8 cellular contexts compared by ENCODE assay signal in genomic region chr17:21213005-21213404, GRCh38. TPM values are rescaled to one million over a fixed set of nuclear protein-coding genes. Genes with fewer than 3 reads are reported as not detected.
A peak's percentile ranks its signal among the peaks of the same experiment; 100 is the strongest.
DNase-seq lines count a peak whose midpoint lies in the region; ATAC-seq and TF ChIP-seq lines count a peak whose summit lies in the region.

No MANE protein-coding gene starts in this region.

- POLR2A ChIA-PET in AG04449 (lab: Yijun Ruan, JAX), result interaction anchor here (0.6 to 1.3 kb wide), 4 partner anchors 13 to 82 kb away, joined by 3 to 5 read pairs (median 4); no protein-coding TSS in a partner anchor

- H3K4me3 ChIP-seq in AG04449 (ENCODE audit: low read depth, low read length), result peak overlapping the region; percentile 97
- peak overlapping the region; percentile 81 to 99 for H3K4me3 ChIP-seq in muscle layer of colon (ENCODE audit: low read depth in 1 of 2, low read length in 2 of 2)

- H3K4me1 ChIP-seq in muscle layer of colon (ENCODE audit: insufficient read depth, low read length), result peaks cover 43% of the 10 kb centered on the region

- H3K27ac Mint-ChIP-seq in IgD-negative memory B cell (peak overlapping the region; percentile 23 to 52 (median 31)), chondrocyte (ENCODE audit: unreplicated experiment) (peak overlapping the region; percentile 98)

- H3K27me3 ChIP-seq in muscle layer of colon (ENCODE audit: control insufficient read depth in 1 of 2, insufficient read depth in 2 of 2, low read length in 2 of 2), result no peaks in the 10 kb centered on the region

- peak overlapping the region; percentile 89 to 96 (median 96) for H3K4me3 Mint-ChIP-seq in IgD-negative memory B cell
- peak overlapping the region; percentile 84 for H3K4me3 Mint-ChIP-seq in chondrocyte (ENCODE audit: unreplicated experiment)

- peaks cover 19% of the 10 kb centered on the region for H3K36me3 ChIP-seq in muscle layer of colon (ENCODE audit: insufficient read depth, low read length)

- CTCF ChIA-PET in AG04449 (lab: Yijun Ruan, JAX), result interaction anchor here (0.7 to 5.7 kb wide), 9 partner anchors 11 to 93 kb away, joined by 3 to 37 read pairs (median 5); no protein-coding TSS in a partner anchor

- H3K9me3 ChIP-seq in muscle layer of colon (ENCODE audit: low read length), result no peaks in the 10 kb centered on the region

- H3K9me3 Mint-ChIP-seq in IgD-negative memory B cell (no peaks in the 10 kb centered on the region), chondrocyte (ENCODE audit: low read depth) (no peaks in the 10 kb centered on the region)

- H3K27me3 Mint-ChIP-seq in IgD-negative memory B cell, result no peaks in the 10 kb centered on the region
- H3K27me3 Mint-ChIP-seq in chondrocyte (ENCODE audit: low read depth), result no peaks in the 10 kb centered on the region

- H3K4me1 Mint-ChIP-seq in IgD-negative memory B cell (peaks cover 37 to 40% (median 38%) of the 10 kb centered on the region in 3 donors), chondrocyte (ENCODE audit: low read depth) (peaks cover 47% of the 10 kb centered on the region)

- peak overlapping the region; percentile 83 for H3K9ac ChIP-seq in muscle layer of colon (ENCODE audit: low read length)

- H3K36me3 Mint-ChIP-seq in IgD-negative memory B cell, result peaks cover 3% of the 10 kb centered on the region
- H3K36me3 Mint-ChIP-seq in chondrocyte (ENCODE audit: low read depth), result peaks cover 2% of the 10 kb centered on the region

- no peak for ATAC-seq in GM21381 (IDR thresholded peaks at IDR 0.05; ENCODE audit: unreplicated experiment)
- ATAC-seq in HG03095 (IDR thresholded peaks at IDR 0.05; ENCODE audit: unreplicated experiment), result no peak

- no peak for DNase-seq in AG04449 (ENCODE audit: low read depth, low spot score)
- DNase-seq in chondrocyte (ENCODE audit: low spot score), result no peak
- DNase-seq in SIG-M5 (lab: John Stamatoyannopoulos, UW), result no peak
- DNase-seq in activated CD8-positive, alpha-beta memory T cell treated with anti-CD3 and anti-CD28 coated beads, Interleukin-2, amount 50 U/mL, for 48 hours, result no peak

- H3K27ac ChIP-seq in muscle layer of colon (ENCODE audit: low read depth, low read length), result peak overlapping the region; percentile 84

- no peak for TF ChIP-seq CTCF in AG04449 (IDR thresholded peaks at IDR 0.05; ENCODE audit: insufficient read depth, low read length, missing control alignments)
- no peak for TF ChIP-seq CTCF in chondrocyte (IDR thresholded peaks at IDR 0.05)

RNA-seq across cellular contexts. Expression of gene TMEM11, which starts 1.0 kb away (rescaled TPM):
- polyA plus RNA-seq in IgD-negative memory B cell, result 44.2 TPM
- total RNA-seq in chondrocyte, result 24.3 to 28.1 TPM (median 24.7 TPM) in 3 replicates

RNA-seq across cellular contexts. Expression of gene NATD1, which starts 40.2 kb away (rescaled TPM):
- 0.45 TPM for polyA plus RNA-seq in IgD-negative memory B cell
- 8.2 to 18.6 TPM (median 17.2 TPM) in 3 replicates for total RNA-seq in chondrocyte
